8 cellular contexts compared by ENCODE assay signal in the genomic region with DNA sequence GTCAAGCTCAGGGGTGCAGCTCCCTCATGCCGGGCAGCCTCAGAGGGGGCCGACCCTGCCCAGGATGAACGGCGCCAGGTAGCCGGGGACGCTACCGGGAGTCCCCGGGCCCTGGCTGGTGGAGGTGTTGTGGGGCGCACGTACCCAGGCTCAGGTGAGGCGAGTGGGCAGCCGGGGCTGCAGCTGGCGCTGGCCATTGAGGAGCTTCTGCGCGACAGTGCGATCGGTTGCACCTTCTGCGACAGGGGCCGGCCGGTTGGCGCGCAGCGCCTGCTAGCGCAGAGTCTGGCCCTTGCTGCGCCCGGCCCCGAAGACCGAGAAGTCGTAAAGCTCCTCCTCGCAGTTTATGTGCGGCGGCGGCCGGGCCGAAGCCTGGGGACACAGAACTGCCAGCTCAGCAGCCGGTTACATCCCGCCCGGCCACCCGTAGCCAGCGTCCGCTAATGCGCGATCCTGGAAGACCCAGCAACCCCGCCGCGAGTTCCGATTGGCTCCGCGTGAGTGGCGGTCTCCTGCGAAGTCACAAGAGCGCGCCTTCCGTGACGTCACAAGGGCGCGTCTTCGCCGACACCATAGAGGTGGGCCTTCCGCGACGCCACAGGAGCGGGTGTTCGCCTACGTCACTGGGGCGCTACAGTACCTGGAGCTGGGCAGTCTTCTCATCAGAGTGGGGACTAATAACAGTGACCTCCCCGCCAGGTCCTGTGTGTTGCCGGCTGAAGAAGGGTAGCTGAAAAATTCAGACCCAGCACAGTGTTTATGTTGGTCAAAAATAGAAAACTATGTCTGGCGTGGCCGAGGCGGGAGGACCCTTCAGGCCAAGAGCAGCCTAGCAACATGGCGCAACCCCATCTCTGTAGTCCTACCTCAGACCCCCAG.
DNase-seq lines count a peak whose midpoint lies in the region; ATAC-seq and TF ChIP-seq lines count a peak whose summit lies in the region.
"Not testable (repeated sequence)": the region's sequence is repeated elsewhere in the genome, so short reads cannot be mapped to it uniquely, and the experiment has no call there.

No MANE protein-coding gene starts in this region.

- peak overlapping the region; percentile 92 for H3K18ac ChIP-seq in trophoblast cell (ENCODE audit: low read length)

- whole genome bisulfite sequencing in trophoblast cell (ENCODE audit: extremely low coverage, insufficient coverage, insufficient read length) = no CpG with 5 or more reads among the region's 72 CpGs
- 1% methylated on average over 52 of the region's 72 CpGs; no CpG with 5 or more reads in 1 of the 2 donors for WGBS in transverse colon (ENCODE audit: low coverage in 1 of 2), 2 donors

- peak; percentile 100 for ATAC-seq in HG02763 (IDR thresholded peaks at IDR 0.05; ENCODE audit: unreplicated experiment)

- peaks cover 23% of the 10 kb centered on the region for H3K79me2 ChIP-seq in SU-DHL-6 (ENCODE audit: insufficient read depth, low read length)
- not testable (repeated sequence) for H3K79me2 ChIP-seq in trophoblast cell (ENCODE audit: control insufficient read depth, insufficient read depth, low read length, poor library complexity)

- DNase-seq in NCI-H1417 (lab: John Stamatoyannopoulos, UW) (peak; percentile 98 to 99 (median 99)), adipocyte (ENCODE audit: low read depth) (peak; percentile 99), cardiac septum (ENCODE audit: low spot score) (peak; percentile 98), trophoblast cell (peak; percentile 100), transverse colon (peak; percentile 99)

- H4K12ac ChIP-seq in trophoblast cell (ENCODE audit: low read depth, low read length) = peak overlapping the region; percentile 70

- peak overlapping the region; percentile 92 for H4K8ac ChIP-seq in trophoblast cell (ENCODE audit: low read depth, low read length)

- H3K9ac ChIP-seq in SU-DHL-6 (ENCODE audit: low read length) (peak overlapping the region; percentile 90), adipocyte (ENCODE audit: low read length) (peak overlapping the region; percentile 89), trophoblast cell (ENCODE audit: low read length) (peak overlapping the region; percentile 91)

- peak overlapping the region; percentile 88 for H3K14ac ChIP-seq in trophoblast cell (ENCODE audit: low read length)

- H3F3A ChIP-seq in SU-DHL-6 (ENCODE audit: insufficient read depth) = not testable (repeated sequence)

- peak overlapping the region; percentile 70 for H4K91ac ChIP-seq in trophoblast cell (ENCODE audit: low read depth, low read length)

- peak overlapping the region; percentile 86 for H3K4me3 ChIP-seq in GM12875 (ENCODE audit: low read depth, low read length)
- H3K4me3 ChIP-seq in SU-DHL-6 (ENCODE audit: insufficient read depth, low read length, poor library complexity, severe bottlenecking) = peak overlapping the region; percentile 93
- H3K4me3 ChIP-seq in adipocyte (ENCODE audit: low read length) = peak overlapping the region; percentile 88
- H3K4me3 ChIP-seq in trophoblast cell (ENCODE audit: low read depth, low read length) = peak overlapping the region; percentile 98
- peak overlapping the region; percentile 66 to 97 (median 82) for H3K4me3 ChIP-seq in transverse colon

- H3K36me3 ChIP-seq in SU-DHL-6 (ENCODE audit: low read length); adipocyte (ENCODE audit: control insufficient read depth, insufficient read depth, low read length, severe bottlenecking); trophoblast cell (ENCODE audit: control insufficient read depth in 1 of 2, insufficient read depth in 2 of 2, low read length in 2 of 2); transverse colon: not testable (repeated sequence)

- H3K9me3 ChIP-seq in SU-DHL-6 (ENCODE audit: insufficient read depth, low read length); adipocyte (ENCODE audit: control insufficient read depth, low read length); trophoblast cell (ENCODE audit: insufficient read depth, low read depth, low read length); transverse colon: not testable (repeated sequence)

- not testable (repeated sequence) for H2BK12ac ChIP-seq in trophoblast cell (ENCODE audit: low read length)

- peak overlapping the region; percentile 75 for H2BK120ac ChIP-seq in trophoblast cell (ENCODE audit: insufficient read depth, low read length, poor library complexity)

- not testable (repeated sequence) for H2AK5ac ChIP-seq in trophoblast cell (ENCODE audit: low read length)

- not testable (repeated sequence) for H3K27me3 ChIP-seq in SU-DHL-6 (ENCODE audit: low read length); adipocyte (replicated peaks; ENCODE audit: control insufficient read depth, insufficient read depth, low read length); trophoblast cell (ENCODE audit: insufficient read depth, low read length); transverse colon

- H3K4me1 ChIP-seq in adipocyte (ENCODE audit: control insufficient read depth, insufficient read depth, low read length); trophoblast cell (ENCODE audit: control insufficient read depth in 1 of 2, insufficient read depth in 2 of 2, low read length in 2 of 2): not testable (repeated sequence)
- peaks cover 3 to 15% (median 6%) of the 10 kb centered on the region in 4 donors for H3K4me1 ChIP-seq in transverse colon

- TF ChIP-seq EP300 in transverse colon (IDR thresholded peaks at IDR 0.05; ENCODE audit: low read depth) = not testable (repeated sequence)

- in situ Hi-C loops in transverse colon (cut with MboI; ENCODE audit: low pct_ligation_motif_present in 1 of 4, low pct_unique_long_range_greater_than_20kb in 1 of 4, low sequenced_read_pairs in 3 of 4) = not testable (repeated sequence)

- not testable (repeated sequence) for H4K20me1 ChIP-seq in SU-DHL-6 (ENCODE audit: low read depth, low read length)

- H3K27ac ChIP-seq in SU-DHL-6 (ENCODE audit: low read depth, low read length) = peak overlapping the region; percentile 66
- H3K27ac ChIP-seq in trophoblast cell (ENCODE audit: low read depth, low read length) = peak overlapping the region; percentile 45
- peak overlapping the region; percentile 90 to 96 (median 92) for H3K27ac ChIP-seq in transverse colon

- H3K4me2 ChIP-seq in SU-DHL-6 (ENCODE audit: low read depth, low read length, poor library complexity, severe bottlenecking) = peak overlapping the region; percentile 66
- H3K4me2 ChIP-seq in trophoblast cell (ENCODE audit: low read length) = peak overlapping the region; percentile 94

- H2AFZ ChIP-seq in SU-DHL-6 (ENCODE audit: low read depth, low read length, severe bottlenecking) (peak overlapping the region; percentile 71), trophoblast cell (ENCODE audit: insufficient read depth, low read length, poor library complexity) (peak overlapping the region; percentile 90)

- not testable (repeated sequence) for H3K9me2 ChIP-seq in SU-DHL-6 (replicated peaks; ENCODE audit: insufficient read depth, low read length)

- H2BK5ac ChIP-seq in trophoblast cell (ENCODE audit: low read depth, low read length, poor library complexity) = peak overlapping the region; percentile 46

- peak; percentile 82 for TF ChIP-seq POLR2A in transverse colon (IDR thresholded peaks at IDR 0.05)

- TF ChIP-seq CTCF in GM12875 (IDR thresholded peaks at IDR 0.05; ENCODE audit: borderline replicate concordance, insufficient read depth, low read depth, low read length); SU-DHL-6 (IDR thresholded peaks at IDR 0.05; ENCODE audit: insufficient read depth, low read length, poor library complexity, severe bottlenecking): not testable (repeated sequence)
- peak in 3 of 5 experiments; percentile 11 to 43 (median 28) for TF ChIP-seq CTCF in transverse colon (IDR thresholded peaks at IDR 0.05)

- H3K4ac ChIP-seq in trophoblast cell (ENCODE audit: low read depth, low read length) = peak overlapping the region; percentile 76

- not testable (repeated sequence) for H3K23ac ChIP-seq in trophoblast cell (ENCODE audit: low read length)

- intact Hi-C loops in cardiac septum (cut with DNase I); transverse colon (cut with DNase I; ENCODE audit: low total_unique reads): not testable (repeated sequence)

- not testable (repeated sequence) for H3K79me1 ChIP-seq in trophoblast cell (ENCODE audit: low read length)

Comparison
In these comparisons a context has a peak if more than half of its experiments do, and no peak if none do; other contexts are left out.
1. Peak in every context shown above with its lines: DNase-seq, ATAC-seq, H3K4me3 ChIP-seq and H3K27ac ChIP-seq.